5 cellular contexts compared by ENCODE assay signal in genomic region chr9:69800027-69800426, GRCh38. TPM values are rescaled to one million over a fixed set of nuclear protein-coding genes. Genes with fewer than 3 reads are reported as not detected.
"Had no signal": no experiment of that assay in that cellular context is flagged by ENCODE, and none has a peak within 500 bp of the region (broad histone marks: within the 10 kb centered on the region; RNA-seq: fewer than 3 reads in every experiment).

No MANE protein-coding gene starts in this region.

RNA-seq across cellular contexts. Expression of gene CFAP95, which starts 20.6 kb away (rescaled TPM):
- total RNA-seq: M059J, PC-3, Peyer's patch, Right ventricle myocardium superior, SJSA1 had no signal
